Comparison of ENCODE assay signal across 25 cellular contexts in the genomic region with DNA sequence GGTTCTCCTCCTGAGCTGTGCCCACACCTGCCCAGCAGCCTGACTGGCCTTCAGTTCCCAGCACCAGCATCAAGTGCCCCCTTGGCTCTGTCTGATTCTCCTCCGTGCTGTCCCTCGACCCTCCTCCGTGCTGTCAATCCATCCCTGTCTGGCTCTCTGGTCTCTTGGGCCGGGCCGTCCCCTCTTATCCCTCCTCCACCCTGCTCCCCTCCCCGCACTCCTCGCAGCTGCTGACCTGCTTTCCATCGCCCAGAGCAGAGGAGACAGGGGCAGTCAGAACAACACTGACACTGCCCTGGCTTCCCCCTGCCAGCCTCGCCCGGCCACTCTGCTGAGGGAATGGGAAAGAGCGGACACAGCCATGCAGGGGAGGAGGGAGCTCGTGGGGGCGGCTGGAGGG.
"Had no signal": no experiment of that assay in that cellular context is flagged by ENCODE, and none has a peak within 500 bp of the region (broad histone marks: within the 10 kb centered on the region; RNA-seq: fewer than 3 reads in every experiment).

No MANE protein-coding gene starts in this region.

- H3K36me3 Mint-ChIP-seq: naive thymus-derived CD8-positive, alpha-beta T cell; stimulated activated naive B cell treated with anti-CD40 and anti-IgM and Interleukin-4, amounts not matched to agents 10 μg/mL and 1 μg/mL and 100 μg/mL, for 72 hours had no signal

- DNase-seq: heart right ventricle; kidney; left colon; left lung; naive thymus-derived CD8-positive, alpha-beta T cell; nucleus accumbens; pancreas; psoas muscle; stimulated activated CD4-positive, alpha-beta T cell treated with anti-CD3 and anti-CD28 coated beads, Interleukin-12 subunit alpha, Interleukin-12 subunit beta, amount 100 ng/mL, for 4 hours; stimulated activated CD4-positive, alpha-beta T cell treated with anti-CD3 and anti-CD28 coated beads, Interleukin-15, amount 100 ng/mL, for 24 hours; stimulated activated CD4-positive, alpha-beta T cell treated with anti-CD3 and anti-CD28 coated beads, Interleukin-2, amount 100 ng/mL, for 24 hours; stimulated activated CD4-positive, alpha-beta T cell treated with anti-CD3 and anti-CD28 coated beads, Interleukin-4, amount 100 ng/mL, for 1 hour; stimulated activated naive B cell treated with anti-CD40 and anti-IgM and Interleukin-4, amounts not matched to agents 10 μg/mL and 1 μg/mL and 100 μg/mL, for 72 hours; stimulated activated naive CD8-positive, alpha-beta T cell treated with anti-CD3 and anti-CD28 coated beads, Interleukin-15, Interleukin-2, amounts not matched to agents 100 U/mL and 50 U/mL, for 24 hours; stomach; testis; thyroid gland; transverse colon had no signal

- H3K4me1 Mint-ChIP-seq: memory B cell; stimulated activated naive B cell treated with anti-CD40 and anti-IgM and Interleukin-4, amounts not matched to agents 10 μg/mL and 1 μg/mL and 100 μg/mL, for 72 hours had no signal

- H3K4me3 ChIP-seq: heart right ventricle, hepatocyte, left lung, pancreas, psoas muscle, right atrium auricular region, skin epidermis, stomach, testis, thyroid gland, transverse colon, upper lobe of left lung, vagina had no signal

- H3K4me3 Mint-ChIP-seq: memory B cell; naive thymus-derived CD8-positive, alpha-beta T cell; stimulated activated naive B cell treated with anti-CD40 and anti-IgM and Interleukin-4, amounts not matched to agents 10 μg/mL and 1 μg/mL and 100 μg/mL, for 72 hours had no signal

- ATAC-seq: heart right ventricle; left colon; left lung; naive thymus-derived CD8-positive, alpha-beta T cell; pancreas; psoas muscle; sciatic nerve; stimulated activated naive B cell treated with anti-CD40 and anti-IgM and Interleukin-4, amounts not matched to agents 10 μg/mL and 1 μg/mL and 100 μg/mL, for 72 hours; stimulated activated naive CD8-positive, alpha-beta T cell treated with anti-CD3 and anti-CD28 coated beads, Interleukin-15, Interleukin-2, amounts not matched to agents 100 U/mL and 50 U/mL, for 24 hours had no signal

- H3K27ac ChIP-seq: heart right ventricle, hepatocyte, left lung, pancreas, psoas muscle, right atrium auricular region, skin epidermis, stomach, testis, thyroid gland, transverse colon, upper lobe of left lung, vagina had no signal

- H3K27ac Mint-ChIP-seq: memory B cell; stimulated activated naive B cell treated with anti-CD40 and anti-IgM and Interleukin-4, amounts not matched to agents 10 μg/mL and 1 μg/mL and 100 μg/mL, for 72 hours had no signal

- H3K9me3 Mint-ChIP-seq: memory B cell had no signal

- H3K4me1 ChIP-seq: heart right ventricle, left lung, pancreas, psoas muscle, right atrium auricular region, stomach, thyroid gland, transverse colon, upper lobe of left lung, vagina had no signal

- H3K36me3 ChIP-seq: heart right ventricle, left lung, pancreas, right atrium auricular region, stomach, thyroid gland, transverse colon, upper lobe of left lung, vagina had no signal

- H3K9me3 ChIP-seq: pancreas, psoas muscle, right atrium auricular region, stomach, testis, thyroid gland, transverse colon, upper lobe of left lung, vagina had no signal

- H3K27me3 ChIP-seq: hepatocyte, pancreas, right atrium auricular region, testis, thyroid gland, transverse colon, upper lobe of left lung, vagina had no signal
